ENCODE assay signal across 8 cellular contexts in genomic region chr9:137130176-137130755, GRCh38. TPM values are rescaled to one million over a fixed set of nuclear protein-coding genes. Genes with fewer than 3 reads are reported as not detected.
A peak's percentile ranks its signal among the peaks of the same experiment; 100 is the strongest.
DNase-seq lines count a peak whose midpoint lies in the region; ATAC-seq and TF ChIP-seq lines count a peak whose summit lies in the region.

No MANE protein-coding gene starts in this region.

- peaks cover 25% of the 10 kb centered on the region for H3K4me1 Mint-ChIP-seq in activated naive CD8-positive, alpha-beta T cell treated with anti-CD3 and anti-CD28 coated beads, Interleukin-2, amount 50 U/mL, for 24 hours

- peak overlapping the region; percentile 80 for H3K4me3 Mint-ChIP-seq in activated naive CD8-positive, alpha-beta T cell treated with anti-CD3 and anti-CD28 coated beads, Interleukin-2, amount 50 U/mL, for 24 hours

- peaks cover 0 to 1% (median 0%) of the 10 kb centered on the region in 4 donors for H3K9me3 ChIP-seq in liver (ENCODE audit: control insufficient read depth in 4 of 4, low read length in 3 of 4)
- no peaks in the 10 kb centered on the region for H3K9me3 ChIP-seq in upper lobe of right lung

- TF ChIP-seq CTCF in liver (IDR thresholded peaks at IDR 0.05; ENCODE audit: low read depth, low read length, missing input control) (no peak), upper lobe of right lung (IDR thresholded peaks at IDR 0.05) (no peak)

- H3K36me3 Mint-ChIP-seq in activated naive CD8-positive, alpha-beta T cell treated with anti-CD3 and anti-CD28 coated beads, Interleukin-2, amount 50 U/mL, for 24 hours (ENCODE audit: low read depth): peaks cover 12% of the 10 kb centered on the region

- H3K9me3 Mint-ChIP-seq in activated naive CD8-positive, alpha-beta T cell treated with anti-CD3 and anti-CD28 coated beads, Interleukin-2, amount 50 U/mL, for 24 hours: no peaks in the 10 kb centered on the region

- H3K4me1 ChIP-seq in liver (ENCODE audit: control insufficient read depth in 4 of 4, insufficient read depth in 4 of 4, low read length in 3 of 4) (peaks cover 6 to 28% (median 17%) of the 10 kb centered on the region in 4 donors), upper lobe of right lung (peaks cover 26% of the 10 kb centered on the region)

- intact Hi-C loops in upper lobe of right lung (cut with DNase I): no loop called here

- H3K27me3 Mint-ChIP-seq in activated naive CD8-positive, alpha-beta T cell treated with anti-CD3 and anti-CD28 coated beads, Interleukin-2, amount 50 U/mL, for 24 hours: peaks cover 16% of the 10 kb centered on the region

- DNase-seq in activated naive CD8-positive, alpha-beta T cell treated with anti-CD3 and anti-CD28 coated beads, Interleukin-2, amount 50 U/mL, for 24 hours: no peak
- DNase-seq in upper lobe of right lung (peak; percentile 59), DMS 273 (lab: John Stamatoyannopoulos, UW; ENCODE audit: unreplicated experiment) (no peak), NCI-H510A treated with DMSO at 0.1 percent for 48 hours (lab: John Stamatoyannopoulos, UW) (no peak), cortex of kidney (lab: John Stamatoyannopoulos, UW) (no peak)

- H3K36me3 ChIP-seq in liver (ENCODE audit: control insufficient read depth in 4 of 4, insufficient read depth in 3 of 4, low read depth in 1 of 4, low read length in 3 of 4) (no peaks in the 10 kb centered on the region), upper lobe of right lung (no peaks in the 10 kb centered on the region)

- WGBS in liver: 14% methylated on average over 58 of the region's 58 CpGs

- H3K4me3 ChIP-seq in liver (ENCODE audit: low read depth in 1 of 3, low read length in 3 of 3): peak overlapping the region; percentile 64 to 81 (median 77)
- H3K4me3 ChIP-seq in upper lobe of right lung: peak overlapping the region; percentile 77

- H3K27me3 ChIP-seq in liver (ENCODE audit: control insufficient read depth in 4 of 4, insufficient read depth in 4 of 4, low read length in 3 of 4) (no peaks in the 10 kb centered on the region), upper lobe of right lung (no peaks in the 10 kb centered on the region)

- H3K9ac ChIP-seq in liver (ENCODE audit: low read depth in 1 of 2, low read length in 2 of 2): no peak overlapping the region

- ATAC-seq in GM18907 (IDR thresholded peaks at IDR 0.05; ENCODE audit: unreplicated experiment) (peak; percentile 26), HG03103 (IDR thresholded peaks at IDR 0.05; ENCODE audit: low read depth, unreplicated experiment) (peak; percentile 5), upper lobe of right lung (peak; percentile 5)
- peak; percentile 4 for ATAC-seq in activated naive CD8-positive, alpha-beta T cell treated with anti-CD3 and anti-CD28 coated beads, Interleukin-2, amount 50 U/mL, for 24 hours

- peak overlapping the region; percentile 76 for H3K27ac Mint-ChIP-seq in activated naive CD8-positive, alpha-beta T cell treated with anti-CD3 and anti-CD28 coated beads, Interleukin-2, amount 50 U/mL, for 24 hours

- H3K27ac ChIP-seq in liver (ENCODE audit: low read depth in 1 of 2, low read length in 2 of 2) (peak overlapping the region in 1 of 2 donors; percentile 20), upper lobe of right lung (peak overlapping the region; percentile 85)

- no peak for TF ChIP-seq RAD21 in liver (IDR thresholded peaks at IDR 0.05)

TF ChIP-seq in liver, 16 proteins besides CTCF, POLR2A, EP300 and RAD21:
- TF ChIP-seq NR2F2 (IDR thresholded peaks at IDR 0.05): no peak
- no peak for TF ChIP-seq HNF4G (IDR thresholded peaks at IDR 0.05)
- TF ChIP-seq JUND (IDR thresholded peaks at IDR 0.05): no peak
- no peak for TF ChIP-seq FOXA1 (IDR thresholded peaks at IDR 0.05)
- no peak for TF ChIP-seq GABPA (IDR thresholded peaks at IDR 0.05 in 1 of 2, conservative IDR thresholded peaks at IDR 0.05 in 1 of 2)
- no peak for TF ChIP-seq TAF1 (conservative IDR thresholded peaks at IDR 0.05)
- no peak for TF ChIP-seq REST (IDR thresholded peaks at IDR 0.05)
- no peak for TF ChIP-seq SP1 (IDR thresholded peaks at IDR 0.05)
- TF ChIP-seq HNF4A (conservative IDR thresholded peaks at IDR 0.05): no peak
- TF ChIP-seq RXRA (IDR thresholded peaks at IDR 0.05): no peak
- no peak for TF ChIP-seq ATF3 (IDR thresholded peaks at IDR 0.05)
- no peak for TF ChIP-seq EGR1 (IDR thresholded peaks at IDR 0.05; ENCODE audit: low read depth in 2 of 2)
- no peak for TF ChIP-seq FOXA2 (IDR thresholded peaks at IDR 0.05)
- TF ChIP-seq YY1 (IDR thresholded peaks at IDR 0.05): no peak
- no peak for TF ChIP-seq ZBTB33 (IDR thresholded peaks at IDR 0.05)
- TF ChIP-seq MAX (IDR thresholded peaks at IDR 0.05): no peak
TF ChIP-seq in liver: peak in this region for 0.

RNA-seq across cellular contexts. Expression of gene GRIN1, which starts 8.7 kb away (rescaled TPM):
- total RNA-seq in liver (not detected), upper lobe of right lung (0.64 TPM)
- polyA plus RNA-seq in liver: under 1 TPM in 1 of 2 donors, not detected in 1; 0.05 TPM

RNA-seq across cellular contexts. Expression of gene DPP7, which starts 15.7 kb away (rescaled TPM):
- total RNA-seq in liver (10 to 100 TPM; 25.0 to 38.8 TPM), upper lobe of right lung (183 TPM)
- 10 to 100 TPM; 62.6 to 71.1 TPM for polyA plus RNA-seq in liver

RNA-seq across cellular contexts. Expression of gene LRRC26, which starts 39.6 kb away (rescaled TPM):
- total RNA-seq in liver: under 1 TPM in 1 of 2 donors, not detected in 1; 0.17 TPM
- polyA plus RNA-seq in liver: under 1 TPM in 1 of 2 donors, not detected in 1; 0.09 TPM
- not detected for total RNA-seq in upper lobe of right lung

RNA-seq across cellular contexts. Expression of gene TMEM210, which starts 41.6 kb away (rescaled TPM):
- total RNA-seq in liver: not detected
- polyA plus RNA-seq in liver: not detected
- total RNA-seq in upper lobe of right lung: not detected

RNA-seq across cellular contexts. Expression of gene MAN1B1, which starts 43.5 kb away (rescaled TPM):
- total RNA-seq in liver (10 to 100 TPM; 19.9 to 31.8 TPM), upper lobe of right lung (39.4 TPM)
- polyA plus RNA-seq in liver: 10 to 100 TPM; 23.2 to 29.7 TPM
